ENCODE assay signal across 11 cellular contexts in the genomic region with DNA sequence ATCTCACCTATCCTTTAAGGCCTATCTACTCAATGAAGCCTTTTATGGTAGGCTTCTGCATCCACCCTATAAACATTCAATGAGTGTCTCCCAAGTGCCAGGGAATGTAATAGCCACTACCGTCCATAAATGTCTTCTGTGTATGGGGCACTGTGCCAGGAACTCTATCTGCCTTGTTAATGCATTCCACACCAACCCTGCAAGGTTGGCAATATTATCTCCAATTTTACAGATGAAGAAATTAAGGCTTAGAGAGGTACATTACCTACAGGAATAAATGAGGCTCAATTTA. TPM values are rescaled to one million over a fixed set of nuclear protein-coding genes. Genes with fewer than 3 reads are reported as not detected.
A peak's percentile ranks its signal among the peaks of the same experiment; 100 is the strongest.
DNase-seq lines count a peak whose midpoint lies in the region; ATAC-seq lines count a peak whose summit lies in the region.
"Had no signal": no experiment of that assay in that cellular context is flagged by ENCODE, and none has a peak within 500 bp of the region (broad histone marks: within the 10 kb centered on the region; RNA-seq: fewer than 3 reads in every experiment).

No MANE protein-coding gene starts in this region.

- H3K9me3 ChIP-seq in CD4-positive, CD25-positive, alpha-beta regulatory T cell (ENCODE audit: control insufficient read depth in 2 of 2, low read length in 2 of 2), result no peaks in the 10 kb centered on the region
- no peaks in the 10 kb centered on the region for H3K9me3 ChIP-seq in trophoblast cell (ENCODE audit: insufficient read depth, low read depth, low read length)
- H3K9me3 ChIP-seq in aorta (ENCODE audit: control insufficient read depth, low read length), result no peaks in the 10 kb centered on the region
- H3K9me3 ChIP-seq: HAP-1 had no signal

- H3K27ac Mint-ChIP-seq in CD4-positive, CD25-positive, alpha-beta regulatory T cell, result peak overlapping the region; percentile 76 to 90 (median 87)
- peak overlapping the region; percentile 71 to 92 (median 88) for H3K27ac Mint-ChIP-seq in IgD-negative memory B cell
- peak overlapping the region; percentile 67 for H3K27ac Mint-ChIP-seq in activated naive CD8-positive, alpha-beta T cell treated with anti-CD3 and anti-CD28 coated beads, Interleukin-2, amount 50 U/mL, for 24 hours
- H3K27ac Mint-ChIP-seq in naive thymus-derived CD8-positive, alpha-beta T cell, result peak overlapping the region; percentile 28 to 88 (median 73)

- POLR2A ChIA-PET in naive thymus-derived CD8-positive, alpha-beta T cell (lab: Charles Lee), result no interaction called here

- H3K4me1 ChIP-seq in CD4-positive, CD25-positive, alpha-beta regulatory T cell (ENCODE audit: control insufficient read depth, insufficient read depth, low read length, poor library complexity, severe bottlenecking), result peaks cover 62% of the 10 kb centered on the region
- H3K4me1 ChIP-seq in trophoblast cell (ENCODE audit: control insufficient read depth in 1 of 2, insufficient read depth in 2 of 2, low read length in 2 of 2) (peaks cover 16 to 18% of the 10 kb centered on the region in 2 experiments), aorta (ENCODE audit: control insufficient read depth in 1 of 2, insufficient read depth in 2 of 2, low read length in 2 of 2) (peaks cover 8 to 16% of the 10 kb centered on the region in 2 donors)
- H3K4me1 ChIP-seq: HAP-1 had no signal

- intact Hi-C loops in aorta (cut with DNase I), result no loop called here

- no CpG with 5 or more reads among the region's 1 CpG for WGBS in trophoblast cell (ENCODE audit: extremely low coverage, insufficient coverage, insufficient read length)
- WGBS in aorta, 2 donors, result 5 to 7% methylated on average over 1 of the region's 1 CpG

- H2AK5ac ChIP-seq in trophoblast cell (ENCODE audit: low read length), result no peak overlapping the region

- no peak overlapping the region for H2BK120ac ChIP-seq in trophoblast cell (ENCODE audit: insufficient read depth, low read length, poor library complexity)

- peaks cover 31% of the 10 kb centered on the region for H3K36me3 ChIP-seq in CD4-positive, CD25-positive, alpha-beta regulatory T cell (ENCODE audit: control insufficient read depth, insufficient read depth, low read length)
- H3K36me3 ChIP-seq in trophoblast cell (ENCODE audit: control insufficient read depth in 1 of 2, insufficient read depth in 2 of 2, low read length in 2 of 2) (no peaks in the 10 kb centered on the region), aorta (ENCODE audit: control insufficient read depth in 1 of 2, insufficient read depth in 2 of 2, low read length in 1 of 2) (no peaks in the 10 kb centered on the region)
- H3K36me3 ChIP-seq: HAP-1 had no signal

- H3K4me2 ChIP-seq in trophoblast cell (ENCODE audit: low read length), result no peak overlapping the region

- H3K79me2 ChIP-seq in trophoblast cell (ENCODE audit: control insufficient read depth, insufficient read depth, low read length, poor library complexity), result no peaks in the 10 kb centered on the region

- no peaks in the 10 kb centered on the region for H3K27me3 Mint-ChIP-seq in CD4-positive, CD25-positive, alpha-beta regulatory T cell
- peaks cover 1% of the 10 kb centered on the region for H3K27me3 Mint-ChIP-seq in IgD-negative memory B cell
- H3K27me3 Mint-ChIP-seq in activated naive CD8-positive, alpha-beta T cell treated with anti-CD3 and anti-CD28 coated beads, Interleukin-2, amount 50 U/mL, for 24 hours, result no peaks in the 10 kb centered on the region
- H3K27me3 Mint-ChIP-seq in naive thymus-derived CD8-positive, alpha-beta T cell, result no peaks in the 10 kb centered on the region

- no peak overlapping the region for H3K18ac ChIP-seq in trophoblast cell (ENCODE audit: low read length)

- H4K12ac ChIP-seq in trophoblast cell (ENCODE audit: low read depth, low read length), result no peak overlapping the region

- H3K27ac ChIP-seq in CD4-positive, CD25-positive, alpha-beta regulatory T cell (ENCODE audit: insufficient read depth, low read length, poor library complexity, severe bottlenecking), result peak overlapping the region; percentile 47
- no peak overlapping the region for H3K27ac ChIP-seq in trophoblast cell (ENCODE audit: low read depth, low read length)
- no peak overlapping the region for H3K27ac ChIP-seq in aorta (ENCODE audit: low read depth in 1 of 2, low read length in 2 of 2)
- H3K27ac ChIP-seq: WERI-Rb-1 had no signal

- H3K4me3 ChIP-seq in CD4-positive, CD25-positive, alpha-beta regulatory T cell (ENCODE audit: low read depth, low read length), result peak overlapping the region; percentile 16
- H3K4me3 ChIP-seq in trophoblast cell (ENCODE audit: low read depth, low read length) (no peak overlapping the region), aorta (ENCODE audit: low read length in 2 of 2) (no peak overlapping the region)
- H3K4me3 ChIP-seq: HAP-1 had no signal

- H3K27me3 ChIP-seq in CD4-positive, CD25-positive, alpha-beta regulatory T cell (ENCODE audit: control insufficient read depth, insufficient read depth, low read length), result no peaks in the 10 kb centered on the region
- H3K27me3 ChIP-seq in trophoblast cell (ENCODE audit: insufficient read depth, low read length) (no peaks in the 10 kb centered on the region), aorta (ENCODE audit: control insufficient read depth in 1 of 2, insufficient read depth in 2 of 2, low read length in 1 of 2) (no peaks in the 10 kb centered on the region)

- no peak overlapping the region for H4K91ac ChIP-seq in trophoblast cell (ENCODE audit: low read depth, low read length)

- no peak overlapping the region for H3K14ac ChIP-seq in trophoblast cell (ENCODE audit: low read length)

- no peak overlapping the region for H2AFZ ChIP-seq in trophoblast cell (ENCODE audit: insufficient read depth, low read length, poor library complexity)

- H2BK12ac ChIP-seq in trophoblast cell (ENCODE audit: low read length), result no peak overlapping the region

- H3K23ac ChIP-seq in trophoblast cell (ENCODE audit: low read length), result no peak overlapping the region

- H3K4me1 Mint-ChIP-seq in CD4-positive, CD25-positive, alpha-beta regulatory T cell, result peaks cover 33 to 98% (median 58%) of the 10 kb centered on the region in 4 donors
- peaks cover 53 to 86% (median 77%) of the 10 kb centered on the region in 3 donors for H3K4me1 Mint-ChIP-seq in IgD-negative memory B cell
- peaks cover 93% of the 10 kb centered on the region for H3K4me1 Mint-ChIP-seq in activated naive CD8-positive, alpha-beta T cell treated with anti-CD3 and anti-CD28 coated beads, Interleukin-2, amount 50 U/mL, for 24 hours
- peaks cover 31 to 95% (median 82%) of the 10 kb centered on the region in 4 donors for H3K4me1 Mint-ChIP-seq in naive thymus-derived CD8-positive, alpha-beta T cell

- H3K79me1 ChIP-seq in trophoblast cell (ENCODE audit: low read length), result no peaks in the 10 kb centered on the region

- H3K36me3 Mint-ChIP-seq in CD4-positive, CD25-positive, alpha-beta regulatory T cell, result peaks cover 20% of the 10 kb centered on the region
- peaks cover 3% of the 10 kb centered on the region for H3K36me3 Mint-ChIP-seq in IgD-negative memory B cell
- H3K36me3 Mint-ChIP-seq in activated naive CD8-positive, alpha-beta T cell treated with anti-CD3 and anti-CD28 coated beads, Interleukin-2, amount 50 U/mL, for 24 hours (ENCODE audit: low read depth), result peaks cover 43% of the 10 kb centered on the region
- peaks cover 0 to 34% (median 2%) of the 10 kb centered on the region in 3 donors for H3K36me3 Mint-ChIP-seq in naive thymus-derived CD8-positive, alpha-beta T cell

- no peak overlapping the region for H4K8ac ChIP-seq in trophoblast cell (ENCODE audit: low read depth, low read length)

- no peak for DNase-seq in CD4-positive, CD25-positive, alpha-beta regulatory T cell
- DNase-seq in activated naive CD8-positive, alpha-beta T cell treated with anti-CD3 and anti-CD28 coated beads, Interleukin-2, amount 50 U/mL, for 24 hours, result no peak
- DNase-seq in naive thymus-derived CD8-positive, alpha-beta T cell, result no peak
- DNase-seq in trophoblast cell (no peak), aorta (no peak)
- DNase-seq: NCI-H1092, WERI-Rb-1 had no signal

- H3K9ac ChIP-seq in trophoblast cell (ENCODE audit: low read length), result no peak overlapping the region

- H3K4ac ChIP-seq in trophoblast cell (ENCODE audit: low read depth, low read length), result no peak overlapping the region

- no peaks in the 10 kb centered on the region for H3K9me3 Mint-ChIP-seq in CD4-positive, CD25-positive, alpha-beta regulatory T cell
- H3K9me3 Mint-ChIP-seq in IgD-negative memory B cell, result no peaks in the 10 kb centered on the region
- no peaks in the 10 kb centered on the region for H3K9me3 Mint-ChIP-seq in activated naive CD8-positive, alpha-beta T cell treated with anti-CD3 and anti-CD28 coated beads, Interleukin-2, amount 50 U/mL, for 24 hours
- no peaks in the 10 kb centered on the region for H3K9me3 Mint-ChIP-seq in naive thymus-derived CD8-positive, alpha-beta T cell

- peak overlapping the region in 3 of 4 donors; percentile 15 to 78 (median 55) for H3K4me3 Mint-ChIP-seq in CD4-positive, CD25-positive, alpha-beta regulatory T cell
- peak overlapping the region in 2 of 4 donors; percentile 31 to 74 for H3K4me3 Mint-ChIP-seq in IgD-negative memory B cell
- H3K4me3 Mint-ChIP-seq in activated naive CD8-positive, alpha-beta T cell treated with anti-CD3 and anti-CD28 coated beads, Interleukin-2, amount 50 U/mL, for 24 hours, result no peak overlapping the region
- H3K4me3 Mint-ChIP-seq in naive thymus-derived CD8-positive, alpha-beta T cell, result peak overlapping the region in 4 of 10 donors; percentile 6 to 62 (median 23)

- H2BK5ac ChIP-seq in trophoblast cell (ENCODE audit: low read depth, low read length, poor library complexity), result no peak overlapping the region

- ATAC-seq in CD4-positive, CD25-positive, alpha-beta regulatory T cell (ENCODE audit: low read depth in 2 of 2), result no peak
- ATAC-seq in activated naive CD8-positive, alpha-beta T cell treated with anti-CD3 and anti-CD28 coated beads, Interleukin-2, amount 50 U/mL, for 24 hours, result no peak
- ATAC-seq in naive thymus-derived CD8-positive, alpha-beta T cell, result no peak
- ATAC-seq in aorta (ENCODE audit: low FRiP score), result no peak
- ATAC-seq in GM21529 (IDR thresholded peaks at IDR 0.05; ENCODE audit: unreplicated experiment), result no peak

RNA-seq across cellular contexts. Expression of a gene that starts 20.0 kb away (rescaled TPM):
- total RNA-seq in CD4-positive, CD25-positive, alpha-beta regulatory T cell, result 61.3 TPM
- 1 to 10 TPM; 5.9 to 7.9 (median 6.7) TPM for polyA plus RNA-seq in CD4-positive, CD25-positive, alpha-beta regulatory T cell
- 31.5 TPM for polyA plus RNA-seq in IgD-negative memory B cell
- 10 to 100 TPM; 37.6 to 37.8 TPM for total RNA-seq in naive thymus-derived CD8-positive, alpha-beta T cell
- 1 to 10 TPM in 2 of 3 donors, under 1 TPM in 1; 0.73 to 7.2 (median 1.8) TPM for polyA plus RNA-seq in naive thymus-derived CD8-positive, alpha-beta T cell
- polyA plus RNA-seq in trophoblast cell (2013), result 1.1 and 1.3 TPM in 2 replicates
- 10 to 100 TPM; 10.6 to 19.7 TPM for total RNA-seq in aorta
- 1 to 10 TPM; 5.9 to 6.0 TPM for polyA plus RNA-seq in aorta

RNA-seq across cellular contexts. Expression of a gene that starts 34.9 kb away (rescaled TPM):
- 0.20 TPM for total RNA-seq in CD4-positive, CD25-positive, alpha-beta regulatory T cell
- polyA plus RNA-seq in CD4-positive, CD25-positive, alpha-beta regulatory T cell, result under 1 TPM in 2 of 4 donors, not detected in 2; 0.36 to 0.60 TPM
- polyA plus RNA-seq in IgD-negative memory B cell (0.34 TPM), aorta (not detected)
- under 1 TPM; 0.47 to 0.75 TPM for total RNA-seq in naive thymus-derived CD8-positive, alpha-beta T cell
- polyA plus RNA-seq in naive thymus-derived CD8-positive, alpha-beta T cell, result under 1 TPM; 0.30 to 0.81 (median 0.44) TPM
- not detected in 2 replicates for polyA plus RNA-seq in trophoblast cell (2013)
- total RNA-seq in aorta, result not detected
- total RNA-seq: fibroblast of lung had no signal
- polyA plus RNA-seq: fibroblast of lung had no signal
